14 cellular contexts compared by ENCODE assay signal in genomic region chr11:134905513-134905912, GRCh38.
"Had no signal": no experiment of that assay in that cellular context is flagged by ENCODE, and none has a peak within 500 bp of the region (broad histone marks: within the 10 kb centered on the region; RNA-seq: fewer than 3 reads in every experiment).

No MANE protein-coding gene starts in this region.

- DNase-seq: activated CD4-positive, CD25-positive, alpha-beta regulatory T cell; activated naive CD4-positive, alpha-beta T cell treated with anti-CD3 and anti-CD28 coated beads, Interleukin-2, amount 50 U/mL, for 16 hours; activated T-cell treated with anti-CD3 and anti-CD28 coated beads, Interleukin-2, amount 50 U/mL, for 1 hour; central memory CD4-positive, alpha-beta T cell; effector memory CD4-positive, alpha-beta T cell; mucosa of descending colon; naive thymus-derived CD8-positive, alpha-beta T cell; sigmoid colon; stimulated activated CD4-positive, alpha-beta T cell treated with anti-CD3 and anti-CD28 coated beads, Interleukin-12 subunit alpha, Interleukin-12 subunit beta, amount 100 ng/mL, for 4 hours; stimulated activated naive CD8-positive, alpha-beta T cell treated with anti-CD3 and anti-CD28 coated beads, Interleukin-15, Interleukin-2, amounts not matched to agents 100 U/mL and 50 U/mL, for 24 hours had no signal

- H3K9me3 ChIP-seq: gastrocnemius medialis, mucosa of descending colon, sigmoid colon had no signal

- H3K4me1 ChIP-seq: gastrocnemius medialis had no signal

- ATAC-seq: gastrocnemius medialis; mucosa of descending colon; naive thymus-derived CD8-positive, alpha-beta T cell; stimulated activated naive CD8-positive, alpha-beta T cell treated with anti-CD3 and anti-CD28 coated beads, Interleukin-15, Interleukin-2, amounts not matched to agents 100 U/mL and 50 U/mL, for 24 hours had no signal

- H3K36me3 Mint-ChIP-seq: naive thymus-derived CD8-positive, alpha-beta T cell had no signal

- H3K4me3 Mint-ChIP-seq: naive thymus-derived CD8-positive, alpha-beta T cell; T-helper 1 cell treated with Interleukin-12 subunit alpha and Interleukin-12 subunit beta and Interleukin-4 antibody, amounts not matched to agents 30 μg/mL and 1 μg/mL, for 36 hours had no signal

- H3K27ac ChIP-seq: gastrocnemius medialis, sigmoid colon had no signal

- H3K9me3 Mint-ChIP-seq: T-helper 1 cell treated with Interleukin-12 subunit alpha and Interleukin-12 subunit beta and Interleukin-4 antibody, amounts not matched to agents 30 μg/mL and 1 μg/mL, for 36 hours had no signal

- H3K4me3 ChIP-seq: gastrocnemius medialis, lung, mucosa of descending colon, sigmoid colon had no signal

- H3K36me3 ChIP-seq: gastrocnemius medialis, sigmoid colon had no signal

- H3K27ac Mint-ChIP-seq: progenitor cell of endocrine pancreas; T-helper 1 cell treated with Interleukin-12 subunit alpha and Interleukin-12 subunit beta and Interleukin-4 antibody, amounts not matched to agents 30 μg/mL and 1 μg/mL, for 36 hours had no signal

- H3K4me1 Mint-ChIP-seq: naive thymus-derived CD8-positive, alpha-beta T cell had no signal
